Comparison of ENCODE assay signal across 22 cellular contexts in genomic region chr10:11898033-11898371, GRCh38.
A peak's percentile ranks its signal among the peaks of the same experiment; 100 is the strongest.
DNase-seq lines count a peak whose midpoint lies in the region; ATAC-seq, FAIRE-seq and TF ChIP-seq lines count a peak whose summit lies in the region.
"Had no signal": no experiment of that assay in that cellular context is flagged by ENCODE, and none has a peak within 500 bp of the region (broad histone marks: within the 10 kb centered on the region; RNA-seq: fewer than 3 reads in every experiment).

No MANE protein-coding gene starts in this region.

- peaks cover 10% of the 10 kb centered on the region; the same call in 1 of the 2 replicates for H3K9me1 ChIP-seq in IMR-90 (ENCODE audit: insufficient read depth, low read length)

- no peak for TF ChIP-seq EP300 in upper lobe of left lung (IDR thresholded peaks at IDR 0.05)

- no peak overlapping the region for H3K56ac ChIP-seq in IMR-90 (ENCODE audit: extremely low read depth, insufficient read depth, low read length)

- H2AFZ ChIP-seq in IMR-90 (replicated peaks; ENCODE audit: low read length, poor library complexity): peak overlapping the region; percentile 75
- H2AFZ ChIP-seq in astrocyte (ENCODE audit: low read depth, low read length): no peak overlapping the region
- H2AFZ ChIP-seq: parathyroid adenoma had no signal

- H3K27ac Mint-ChIP-seq in astrocyte (ENCODE audit: unreplicated experiment): peak overlapping the region; percentile 59
- H3K27ac Mint-ChIP-seq in activated CD4-positive, alpha-beta T cell treated with anti-CD3 and anti-CD28 coated beads for 36 hours: no peak overlapping the region
- H3K27ac Mint-ChIP-seq: activated naive CD8-positive, alpha-beta T cell; activated T-helper 1 cell treated with anti-CD3 and anti-CD28 coated beads, Interleukin-12 subunit alpha, Interleukin-12 subunit beta, Interleukin-2, Interleukin-4 antibody, amounts not matched to agents 30 ng/mL and 10 ng/mL and 1 ng/mL, durations not matched to agents 14 hours and 24 hours and 36 hours; CD4-positive, alpha-beta T cell; natural killer cell had no signal

- DNase-seq in IMR-90 (no peak), astrocyte (ENCODE audit: low read depth) (no peak), lower lobe of right lung (no peak), upper lobe of left lung (no peak), iPS-NIHi7 (ENCODE audit: extremely low spot score) (no peak), erythroblast (lab: John Stamatoyannopoulos, UW) (no peak)
- no peak for DNase-seq in activated CD4-positive, alpha-beta T cell treated with anti-CD3 and anti-CD28 coated beads for 36 hours
- DNase-seq: activated CD4-positive, alpha-beta T cell treated with anti-CD3 and anti-CD28 coated beads, Interleukin-2, amount 50 U/mL, for 4 hours; CD4-positive, alpha-beta T cell; cerebellar nuclear complex; heart right ventricle; Karpas-422; MV-4-11; natural killer cell; NCI-H524 treated with DMSO at 0.1 percent for 48 hours; right cardiac atrium; stimulated activated naive CD4-positive, alpha-beta T cell treated with Interleukin-2 at 50 U/mL for 16 hours had no signal

- no peak overlapping the region for H3K23ac ChIP-seq in IMR-90 (ENCODE audit: low read depth, low read length)

- peaks cover 17% of the 10 kb centered on the region for H3K4me1 Mint-ChIP-seq in astrocyte (ENCODE audit: low read depth, unreplicated experiment)
- H3K4me1 Mint-ChIP-seq in activated CD4-positive, alpha-beta T cell treated with anti-CD3 and anti-CD28 coated beads for 36 hours: no peaks in the 10 kb centered on the region
- H3K4me1 Mint-ChIP-seq: natural killer cell had no signal

- no CpG with 5 or more reads among the region's 3 CpGs for WGBS in IMR-90 (ENCODE audit: extremely low coverage in 2 of 2, insufficient read length in 1 of 2), 2 experiments
- WGBS in upper lobe of left lung, 2 donors: 63 to 73% methylated on average over 3 of the region's 3 CpGs

- H4K5ac ChIP-seq in IMR-90 (ENCODE audit: low read depth, low read length): no peak overlapping the region

- intact Hi-C loops in IMR-90 (cut with micrococcal nuclease) (no loop called here), lower lobe of right lung (cut with DNase I) (no loop called here)
- intact Hi-C loops in activated CD4-positive, alpha-beta T cell treated with anti-CD3 and anti-CD28 coated beads for 36 hours (cut with DNase I, micrococcal nuclease): no loop called here

- H2BK15ac ChIP-seq in IMR-90 (ENCODE audit: low read depth, low read length): no peak overlapping the region; the same call in 1 of the 3 replicates

- in situ Hi-C loops in IMR-90 (cut with MboI; ENCODE audit: low sequenced_read_pairs): no loop called here

- H3K4me2 ChIP-seq in IMR-90 (ENCODE audit: low read depth, low read length): no peak overlapping the region
- H3K4me2 ChIP-seq in astrocyte (ENCODE audit: low read length): peak overlapping the region; percentile 47

- H3K9me3 ChIP-seq in IMR-90 (ENCODE audit: control insufficient read depth, insufficient read depth, low read length) (no peaks in the 10 kb centered on the region), astrocyte (ENCODE audit: insufficient read depth, low read depth, low read length) (no peaks in the 10 kb centered on the region), lower lobe of right lung (no peaks in the 10 kb centered on the region), upper lobe of left lung (no peaks in the 10 kb centered on the region)
- H3K9me3 ChIP-seq: heart right ventricle had no signal

- no peaks in the 10 kb centered on the region for H4K20me1 ChIP-seq in IMR-90 (ENCODE audit: insufficient read depth, low read length)
- no peaks in the 10 kb centered on the region for H4K20me1 ChIP-seq in astrocyte (ENCODE audit: insufficient read depth, low read length)

- H2BK120ac ChIP-seq in IMR-90 (ENCODE audit: low read depth, low read length): no peak overlapping the region; the same call in 1 of the 2 replicates

- H3K4me1 ChIP-seq in IMR-90 (ENCODE audit: control insufficient read depth, insufficient read depth, low read length) (peaks cover 3% of the 10 kb centered on the region; the same call in 1 of the 2 replicates), astrocyte (ENCODE audit: insufficient read depth, low read length) (peaks cover 10% of the 10 kb centered on the region), lower lobe of right lung (no peaks in the 10 kb centered on the region), upper lobe of left lung (peaks cover 0 to 7% (median 0%) of the 10 kb centered on the region in 4 donors)
- H3K4me1 ChIP-seq: heart right ventricle, parathyroid adenoma had no signal

- H3K27ac ChIP-seq in IMR-90 (ENCODE audit: insufficient read depth, low read length): no peak overlapping the region
- no peak overlapping the region for H3K27ac ChIP-seq in astrocyte (ENCODE audit: low read depth, low read length)
- peak overlapping the region; percentile 62 for H3K27ac ChIP-seq in lower lobe of right lung
- peak overlapping the region in 3 of 4 donors; percentile 6 to 50 (median 23) for H3K27ac ChIP-seq in upper lobe of left lung
- H3K27ac ChIP-seq: heart right ventricle, parathyroid adenoma had no signal

- POLR2A ChIA-PET in IMR-90 (lab: Charles Lee; ENCODE audit: unreplicated experiment): no interaction called here
- POLR2A ChIA-PET in activated CD4-positive, alpha-beta T cell treated with anti-CD3 and anti-CD28 coated beads for 36 hours (lab: Charles Lee): interaction anchor here (0.6 kb wide), 1 partner anchor 54 kb away, joined by 3 read pairs; no protein-coding TSS in a partner anchor

- no peak for TF ChIP-seq RAD21 in IMR-90 (IDR thresholded peaks at IDR 0.05; ENCODE audit: low read length)

- H3K36me3 Mint-ChIP-seq in astrocyte (ENCODE audit: low read depth, unreplicated experiment): peaks cover 2% of the 10 kb centered on the region
- H3K36me3 Mint-ChIP-seq in activated CD4-positive, alpha-beta T cell treated with anti-CD3 and anti-CD28 coated beads for 36 hours (ENCODE audit: low read depth): no peaks in the 10 kb centered on the region
- H3K36me3 Mint-ChIP-seq: natural killer cell had no signal

- no peak overlapping the region for H2BK20ac ChIP-seq in IMR-90 (ENCODE audit: low read depth, low read length)

- H3K4ac ChIP-seq in IMR-90 (ENCODE audit: low read depth, low read length): no peak overlapping the region

- no peak for FAIRE-seq in astrocyte (lab: Jason Lieb, UNC)
- FAIRE-seq: G401.6, GM18507 had no signal

- H2AK9ac ChIP-seq in IMR-90 (replicated peaks; ENCODE audit: low read depth, low read length, poor library complexity): peak overlapping the region; percentile 70

- no peaks in the 10 kb centered on the region for H3K79me1 ChIP-seq in IMR-90 (ENCODE audit: low read depth in 1 of 2, low read length in 2 of 2)

- dilution Hi-C loops in IMR-90 (cut with HindIII; ENCODE audit: low sequenced_read_pairs, unreplicated experiment): no loop called here

- H3K4me3 ChIP-seq in IMR-90 (ENCODE audit: insufficient read depth, low read depth, low read length): no peak overlapping the region
- H3K4me3 ChIP-seq in astrocyte (ENCODE audit: insufficient read depth, low read depth, low read length): no peak overlapping the region
- H3K4me3 ChIP-seq in lower lobe of right lung: no peak overlapping the region
- H3K4me3 ChIP-seq in upper lobe of left lung: no peak overlapping the region
- H3K4me3 ChIP-seq: heart right ventricle had no signal

- H2BK5ac ChIP-seq in IMR-90 (ENCODE audit: low read depth, low read length, poor library complexity, severe bottlenecking): no peak overlapping the region

- 0 out of 2 replicates have a peak overlapping the region, but pooled peaks have one; percentile 35 for H3K14ac ChIP-seq in IMR-90 (replicated peaks; ENCODE audit: low read depth, low read length)

- BruUV-seq in IMR-90 (replicated peaks; lab: Mats Ljungman, UMichigan): no TSS peak

- H3K9ac ChIP-seq in IMR-90 (ENCODE audit: low read depth, low read length) (no peak overlapping the region), astrocyte (ENCODE audit: low read length) (no peak overlapping the region)
- H3K9ac ChIP-seq: parathyroid adenoma had no signal

- H3K27me3 Mint-ChIP-seq in astrocyte (ENCODE audit: low read depth, unreplicated experiment): no peaks in the 10 kb centered on the region
- H3K27me3 Mint-ChIP-seq in activated CD4-positive, alpha-beta T cell treated with anti-CD3 and anti-CD28 coated beads for 36 hours: no peaks in the 10 kb centered on the region
- H3K27me3 Mint-ChIP-seq: activated naive CD8-positive, alpha-beta T cell; CD4-positive, alpha-beta T cell had no signal

- H3K27me3 ChIP-seq in IMR-90 (ENCODE audit: control insufficient read depth, insufficient read depth, low read length): no peaks in the 10 kb centered on the region; the same call in 1 of the 2 replicates
- no peaks in the 10 kb centered on the region for H3K27me3 ChIP-seq in astrocyte (ENCODE audit: insufficient read depth, low read length)
- no peaks in the 10 kb centered on the region for H3K27me3 ChIP-seq in lower lobe of right lung (ENCODE audit: low read depth)
- H3K27me3 ChIP-seq in upper lobe of left lung: no peaks in the 10 kb centered on the region

- no peak overlapping the region for H3K18ac ChIP-seq in IMR-90 (ENCODE audit: low read depth, low read length)

- H3K79me2 ChIP-seq in astrocyte (ENCODE audit: insufficient read depth, low read length): no peaks in the 10 kb centered on the region
- H3K79me2 ChIP-seq: parathyroid adenoma had no signal

- ATAC-seq in IMR-90 (ENCODE audit: low read depth) (no peak; the same call in 1 of the 2 replicates), lower lobe of right lung (no peak), upper lobe of left lung (ENCODE audit: low FRiP score in 2 of 2) (no peak)
- ATAC-seq in activated CD4-positive, alpha-beta T cell treated with anti-CD3 and anti-CD28 coated beads for 36 hours: no peak
- ATAC-seq: natural killer cell had no signal

- no peak for TF ChIP-seq CTCF in IMR-90 (conservative IDR thresholded peaks at IDR 0.05; ENCODE audit: low read depth, low read length)
- TF ChIP-seq CTCF in astrocyte (IDR thresholded peaks at IDR 0.05; ENCODE audit: insufficient read depth, low read depth, low read length): no peak
- TF ChIP-seq CTCF in lower lobe of right lung (IDR thresholded peaks at IDR 0.05): no peak
- no peak for TF ChIP-seq CTCF in upper lobe of left lung (IDR thresholded peaks at IDR 0.05)

- TF ChIP-seq POLR2A in IMR-90 (IDR thresholded peaks at IDR 0.05; ENCODE audit: low read depth, low read length): no peak
- TF ChIP-seq POLR2A in upper lobe of left lung (IDR thresholded peaks at IDR 0.05): no peak
- no peak for TF ChIP-seq POLR2A in erythroblast (IDR thresholded peaks at IDR 0.05; ENCODE audit: low read length)

- H4K8ac ChIP-seq in IMR-90 (ENCODE audit: low read depth in 2 of 2, low read length in 2 of 2): 0 out of 4 replicates have a peak overlapping the region, but pooled peaks of 1 of the 2 experiments have one; percentile 9

- no peak overlapping the region for H3K4me3 Mint-ChIP-seq in astrocyte (ENCODE audit: unreplicated experiment)
- no peak overlapping the region for H3K4me3 Mint-ChIP-seq in activated CD4-positive, alpha-beta T cell treated with anti-CD3 and anti-CD28 coated beads for 36 hours
- H3K4me3 Mint-ChIP-seq: activated naive CD8-positive, alpha-beta T cell; activated T-helper 1 cell treated with anti-CD3 and anti-CD28 coated beads, Interleukin-12 subunit alpha, Interleukin-12 subunit beta, Interleukin-2, Interleukin-4 antibody, amounts not matched to agents 30 ng/mL and 10 ng/mL and 1 ng/mL, durations not matched to agents 14 hours and 24 hours and 36 hours; CD4-positive, alpha-beta T cell; natural killer cell had no signal

- H4K91ac ChIP-seq in IMR-90 (ENCODE audit: insufficient read depth, low read depth, low read length): peak overlapping the region; percentile 56; the same call in 1 of the 2 replicates

- CTCF ChIA-PET in IMR-90 (lab: Yijun Ruan, JAX): interaction anchor here (1.3 kb wide), 1 partner anchor 9 kb away, joined by 3 read pairs; no protein-coding TSS in a partner anchor
- CTCF ChIA-PET in activated CD4-positive, alpha-beta T cell treated with anti-CD3 and anti-CD28 coated beads for 36 hours (lab: Charles Lee): interaction anchor here (0.6 kb wide), 1 partner anchor 822 kb away, joined by 3 read pairs; no protein-coding TSS in a partner anchor

- H3K36me3 ChIP-seq in IMR-90 (ENCODE audit: control insufficient read depth, insufficient read depth, low read length) (no peaks in the 10 kb centered on the region), astrocyte (ENCODE audit: insufficient read depth, low read length) (no peaks in the 10 kb centered on the region), lower lobe of right lung (no peaks in the 10 kb centered on the region), upper lobe of left lung (no peaks in the 10 kb centered on the region)
- H3K36me3 ChIP-seq: heart right ventricle had no signal

- H2AK5ac ChIP-seq in IMR-90 (ENCODE audit: low read depth, low read length): peak overlapping the region; percentile 39; the same call in 1 of the 2 replicates

- peaks cover 1% of the 10 kb centered on the region for H3K9me3 Mint-ChIP-seq in astrocyte (ENCODE audit: unreplicated experiment)
- no peaks in the 10 kb centered on the region for H3K9me3 Mint-ChIP-seq in activated CD4-positive, alpha-beta T cell treated with anti-CD3 and anti-CD28 coated beads for 36 hours (ENCODE audit: low read depth)
- H3K9me3 Mint-ChIP-seq: activated T-helper 1 cell treated with anti-CD3 and anti-CD28 coated beads, Interleukin-12 subunit alpha, Interleukin-12 subunit beta, Interleukin-2, Interleukin-4 antibody, amounts not matched to agents 30 ng/mL and 10 ng/mL and 1 ng/mL, durations not matched to agents 14 hours and 24 hours and 36 hours; CD4-positive, alpha-beta T cell; natural killer cell had no signal

Comparison
In these comparisons a context has a peak if more than half of its experiments do, and no peak if none do; other contexts are left out.
1. H3K27ac ChIP-seq: peak in lower lobe of right lung (single experiment) and upper lobe of left lung (3 of 4); none in IMR-90 (single experiment) and astrocyte (single experiment).